29 cellular contexts compared by ENCODE assay signal in the genomic region with DNA sequence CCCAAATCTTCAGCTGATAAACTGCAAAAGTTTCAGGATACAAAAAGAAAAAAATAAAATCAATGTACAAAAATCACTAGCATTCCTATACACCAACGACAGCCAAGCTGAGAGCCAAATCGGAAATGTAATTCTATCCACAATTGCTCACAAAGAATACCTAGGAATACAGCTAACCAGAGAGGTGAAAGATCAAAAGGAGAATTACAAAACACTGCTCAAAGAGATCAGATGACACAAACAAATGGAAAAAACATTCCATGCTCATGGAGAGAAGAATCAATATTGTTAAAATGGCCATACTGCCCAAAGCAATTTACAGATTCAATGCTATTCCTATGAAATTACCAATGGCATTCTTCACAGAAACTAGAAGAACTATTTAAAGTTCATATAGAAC. TPM values are rescaled to one million over a fixed set of nuclear protein-coding genes. Genes with fewer than 3 reads are reported as not detected.
"Had no signal": no experiment of that assay in that cellular context is flagged by ENCODE, and none has a peak within 500 bp of the region (broad histone marks: within the 10 kb centered on the region; RNA-seq: fewer than 3 reads in every experiment).

No MANE protein-coding gene starts in this region.

- H3K27ac Mint-ChIP-seq: IgD-negative memory B cell had no signal

- H3K4me3 ChIP-seq: K562, PC-9, Peyer's patch, SJSA1, SK-N-MC had no signal

- H3K4me2 ChIP-seq: KMS-11, PC-9 had no signal

- H3K27ac ChIP-seq: KMS-11, PC-9, Peyer's patch, SJSA1, SK-N-MC had no signal

- H3K27me3 ChIP-seq: Peyer's patch, SJSA1 had no signal

- H3K9me3 ChIP-seq: Peyer's patch, SJSA1 had no signal

- H3K9ac ChIP-seq: KMS-11 had no signal

- DNase-seq: Kasumi-1, MV-4-11, NCI-H1048, NCI-H1105, NCI-H1417, NCI-H146, NCI-H1694 treated with DMSO at 0.1 percent for 48 hours, NCI-H1930, NCI-H2081, NCI-H2171, NCI-H226, NCI-H446, NCI-H510A, NCI-H524 treated with DMSO at 0.1 percent for 48 hours, NCI-H69, NCI-H774, PC-9, Peyer's patch, Right ventricle myocardium superior, SIG-M5, SW 1271 had no signal

- H3K36me3 ChIP-seq: Peyer's patch, SJSA1 had no signal

- ATAC-seq: K562 had no signal

- H3K4me1 ChIP-seq: Peyer's patch, SJSA1 had no signal

- H2AFZ ChIP-seq: PC-9 had no signal

RNA-seq across cellular contexts. Expression of a gene that starts 29.5 kb away (rescaled TPM):
- total RNA-seq: MCF 10A, PC-9, Peyer's patch, Right ventricle myocardium superior, SJSA1 had no signal

RNA-seq across cellular contexts. Expression of a gene that starts 33.4 kb away (rescaled TPM):
- total RNA-seq: HT1080, MCF 10A, PC-9, Peyer's patch, Right ventricle myocardium superior, RPMI7951, SJSA1 had no signal
- polyA plus RNA-seq: IgD-negative memory B cell had no signal

RNA-seq across cellular contexts. Expression of a gene that starts 34.1 kb away (rescaled TPM):
- total RNA-seq: HT1080, MCF 10A, Peyer's patch, Right ventricle myocardium superior, RPMI7951, SJSA1 had no signal
- polyA plus RNA-seq: IgD-negative memory B cell had no signal

RNA-seq across cellular contexts. Expression of a gene that starts 43.4 kb away (rescaled TPM):
- total RNA-seq: MCF 10A, PC-9, Right ventricle myocardium superior, SJSA1 had no signal
- polyA plus RNA-seq: IgD-negative memory B cell had no signal
